ENCODE assay signal across 22 cellular contexts in the genomic region with DNA sequence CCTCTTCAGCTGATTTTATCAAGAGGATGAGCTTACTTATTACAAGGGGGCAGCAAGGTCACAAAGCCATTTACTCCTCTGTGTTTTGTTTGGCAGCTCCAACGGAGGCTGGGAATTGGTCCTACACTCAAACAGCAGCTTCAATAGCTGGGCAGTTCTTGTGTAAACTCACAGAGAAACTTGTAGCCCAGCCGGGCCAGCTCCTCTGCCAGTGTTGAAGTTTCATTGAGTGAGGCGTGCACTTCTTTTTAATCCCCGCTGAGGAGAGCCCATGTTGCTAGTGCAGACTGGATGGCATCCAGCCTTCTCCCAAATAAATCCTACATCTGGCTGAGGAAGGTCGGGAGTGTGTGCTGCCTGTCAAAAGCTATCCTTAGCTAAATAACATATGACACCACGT. TPM values are rescaled to one million over a fixed set of nuclear protein-coding genes. Genes with fewer than 3 reads are reported as not detected.
DNase-seq lines count a peak whose midpoint lies in the region; ATAC-seq and TF ChIP-seq lines count a peak whose summit lies in the region.
"Had no signal": no experiment of that assay in that cellular context is flagged by ENCODE, and none has a peak within 500 bp of the region (broad histone marks: within the 10 kb centered on the region; RNA-seq: fewer than 3 reads in every experiment).

No MANE protein-coding gene starts in this region.

- peaks cover 6 to 9% of the 10 kb centered on the region in 2 donors for H3K27me3 Mint-ChIP-seq in natural killer cell treated with Interleukin-12 subunit alpha and Interleukin-12 subunit beta and Interleukin-15 and Interleukin-18, amount 100 ng/mL, for 72 hours
- H3K27me3 Mint-ChIP-seq: activated T-cell treated with anti-CD3 and anti-CD28 coated beads, Interleukin-2, amount 50 U/mL, for 24 hours; naive thymus-derived CD8-positive, alpha-beta T cell; stimulated activated naive CD8-positive, alpha-beta T cell treated with anti-CD3 and anti-CD28 coated beads, Interleukin-15, amount 100 ng/mL, for 72 hours had no signal

- H3K9me3 ChIP-seq in mucosa of descending colon: no peaks in the 10 kb centered on the region

- ATAC-seq in mucosa of descending colon: peak; percentile 22
- ATAC-seq in natural killer cell treated with Interleukin-12 subunit alpha and Interleukin-12 subunit beta and Interleukin-15 and Interleukin-18, amount 100 ng/mL, for 72 hours: no peak
- no peak for ATAC-seq in HG02870 (IDR thresholded peaks at IDR 0.05; ENCODE audit: unreplicated experiment)
- ATAC-seq: naive thymus-derived CD8-positive, alpha-beta T cell; stimulated activated naive CD8-positive, alpha-beta T cell treated with anti-CD3 and anti-CD28 coated beads, Interleukin-15, amount 100 ng/mL, for 72 hours had no signal

- no peak for TF ChIP-seq CTCF in mucosa of descending colon (IDR thresholded peaks at IDR 0.05)

- no peak overlapping the region for H3K27ac Mint-ChIP-seq in natural killer cell treated with Interleukin-12 subunit alpha and Interleukin-12 subunit beta and Interleukin-15 and Interleukin-18, amount 100 ng/mL, for 72 hours
- H3K27ac Mint-ChIP-seq: activated T-cell treated with anti-CD3 and anti-CD28 coated beads, Interleukin-2, amount 50 U/mL, for 24 hours; stimulated activated naive CD8-positive, alpha-beta T cell treated with anti-CD3 and anti-CD28 coated beads, Interleukin-15, amount 100 ng/mL, for 72 hours had no signal

- H3K36me3 ChIP-seq in mucosa of descending colon (ENCODE audit: low read depth): no peaks in the 10 kb centered on the region

- no peaks in the 10 kb centered on the region for H3K9me3 Mint-ChIP-seq in natural killer cell treated with Interleukin-12 subunit alpha and Interleukin-12 subunit beta and Interleukin-15 and Interleukin-18, amount 100 ng/mL, for 72 hours
- H3K9me3 Mint-ChIP-seq: activated T-cell treated with anti-CD3 and anti-CD28 coated beads, Interleukin-2, amount 50 U/mL, for 24 hours; CD4-positive, alpha-beta memory T cell; naive thymus-derived CD8-positive, alpha-beta T cell; stimulated activated naive CD8-positive, alpha-beta T cell treated with anti-CD3 and anti-CD28 coated beads, Interleukin-15, amount 100 ng/mL, for 72 hours had no signal

- H3K4me1 ChIP-seq in mucosa of descending colon (ENCODE audit: low read depth): peaks cover 4% of the 10 kb centered on the region

- no peak overlapping the region for H3K4me3 Mint-ChIP-seq in natural killer cell treated with Interleukin-12 subunit alpha and Interleukin-12 subunit beta and Interleukin-15 and Interleukin-18, amount 100 ng/mL, for 72 hours
- H3K4me3 Mint-ChIP-seq: activated T-cell treated with anti-CD3 and anti-CD28 coated beads, Interleukin-2, amount 50 U/mL, for 24 hours; CD4-positive, alpha-beta memory T cell; naive thymus-derived CD8-positive, alpha-beta T cell; stimulated activated naive CD8-positive, alpha-beta T cell treated with anti-CD3 and anti-CD28 coated beads, Interleukin-15, amount 100 ng/mL, for 72 hours had no signal

- H3K4me3 ChIP-seq in mucosa of descending colon: no peak overlapping the region
- H3K4me3 ChIP-seq: PC-9, skin epidermis had no signal

- DNase-seq in NCI-H2196 (lab: John Stamatoyannopoulos, UW; ENCODE audit: unreplicated experiment) (peak; percentile 34), NCI-H2196 treated with DMSO at 0.1 percent for 48 hours (lab: John Stamatoyannopoulos, UW; ENCODE audit: unreplicated experiment) (no peak), fibroblast of peridontal ligament (ENCODE audit: extremely low read depth) (peak; percentile 47), mucosa of descending colon (no peak), ureter (ENCODE audit: low spot score) (peak; percentile 54)
- DNase-seq in activated CD4-positive, alpha-beta T cell treated with anti-CD3 and anti-CD28 coated beads for 1 hour: no peak
- DNase-seq in natural killer cell treated with Interleukin-12 subunit alpha and Interleukin-12 subunit beta and Interleukin-15 and Interleukin-18, amount 100 ng/mL, for 72 hours (ENCODE audit: low spot score): no peak
- DNase-seq: activated CD4-positive, CD25-positive, alpha-beta regulatory T cell treated with anti-CD3 and anti-CD28 coated beads, Interleukin-2, amount 50 U/mL, for 72 hours; activated T-cell treated with anti-CD3 and anti-CD28 coated beads, Interleukin-2, amount 50 U/mL, for 24 hours; amniotic stem cell; CD4-positive, alpha-beta memory T cell; foreskin fibroblast; GF-D8; GOT3; naive thymus-derived CD8-positive, alpha-beta T cell; NCI-H226; PC-9; stimulated activated naive CD8-positive, alpha-beta T cell treated with anti-CD3 and anti-CD28 coated beads, Interleukin-15, amount 100 ng/mL, for 72 hours had no signal

- no peaks in the 10 kb centered on the region for H3K36me3 Mint-ChIP-seq in natural killer cell treated with Interleukin-12 subunit alpha and Interleukin-12 subunit beta and Interleukin-15 and Interleukin-18, amount 100 ng/mL, for 72 hours
- H3K36me3 Mint-ChIP-seq: CD4-positive, alpha-beta memory T cell; naive thymus-derived CD8-positive, alpha-beta T cell had no signal

- H3K4me1 Mint-ChIP-seq in natural killer cell treated with Interleukin-12 subunit alpha and Interleukin-12 subunit beta and Interleukin-15 and Interleukin-18, amount 100 ng/mL, for 72 hours (ENCODE audit: low read depth in 2 of 2): no peaks in the 10 kb centered on the region

- intact Hi-C loops in mucosa of descending colon (cut with DNase I, micrococcal nuclease): no loop called here

RNA-seq across cellular contexts. Expression of a gene that starts 59.5 kb away (rescaled TPM):
- total RNA-seq in mucosa of descending colon (not detected), ureter (not detected)
- not detected for total RNA-seq in natural killer cell treated with Interleukin-12 subunit alpha and Interleukin-12 subunit beta and Interleukin-15 and Interleukin-18, amount 100 ng/mL, for 72 hours
- total RNA-seq: A172; CD4-positive, alpha-beta memory T cell; dermis microvascular lymphatic vessel endothelial cell; naive thymus-derived CD8-positive, alpha-beta T cell; PC-9 had no signal

Comparison
In these comparisons a context has a peak if more than half of its experiments do, and no peak if none do; other contexts are left out.
1. DNase-seq: peak in NCI-H2196 (single experiment), fibroblast of peridontal ligament (single experiment) and ureter (single experiment); none in NCI-H2196 treated with DMSO at 0.1 percent for 48 hours (single experiment), mucosa of descending colon (0 of 3), activated CD4-positive, alpha-beta T cell treated with anti-CD3 and anti-CD28 coated beads for 1 hour (single experiment) and natural killer cell treated with Interleukin-12 subunit alpha and Interleukin-12 subunit beta and Interleukin-15 and Interleukin-18, amount 100 ng/mL, for 72 hours (single experiment).